Comparison of ENCODE assay signal across 8 cellular contexts in genomic region chr16:5084099-5084731, GRCh38. TPM values are rescaled to one million over a fixed set of nuclear protein-coding genes. Genes with fewer than 3 reads are reported as not detected.
DNase-seq lines count a peak whose midpoint lies in the region; ATAC-seq, FAIRE-seq and TF ChIP-seq lines count a peak whose summit lies in the region.
"Not testable (repeated sequence)": the region's sequence is repeated elsewhere in the genome, so short reads cannot be mapped to it uniquely, and the experiment has no call there.
"Had no signal": no experiment of that assay in that cellular context is flagged by ENCODE, and none has a peak within 500 bp of the region (broad histone marks: within the 10 kb centered on the region; RNA-seq: fewer than 3 reads in every experiment).

No MANE protein-coding gene starts in this region.

- H3K4me3 ChIP-seq in CD4-positive, alpha-beta memory T cell (ENCODE audit: low read length in 2 of 2); HepG2 (replicated peaks in 1 of 3; ENCODE audit: insufficient read depth in 1 of 3, low read depth in 2 of 3, low read length in 3 of 3): not testable (repeated sequence)

- not testable (repeated sequence) for H2AK5ac ChIP-seq in H9 (ENCODE audit: insufficient read length, low read length)

- H2BK5ac ChIP-seq in H9 (ENCODE audit: insufficient read length, low read length): not testable (repeated sequence)

- not testable (repeated sequence) for ATAC-seq in activated naive CD8-positive, alpha-beta T cell treated with anti-CD3 and anti-CD28 coated beads, Interleukin-2, amount 50 U/mL, for 24 hours; HepG2

- not testable (repeated sequence) for H3K27me3 Mint-ChIP-seq in CD4-positive, alpha-beta memory T cell; H9 (ENCODE audit: low read depth); activated CD4-positive, alpha-beta T cell treated with anti-CD3 and anti-CD28 coated beads, Interleukin-2, amount 10 ng/mL, durations not matched to agents 24 days and 14 days; activated naive CD8-positive, alpha-beta T cell treated with anti-CD3 and anti-CD28 coated beads, Interleukin-2, amount 50 U/mL, for 24 hours

- H3K9me3 ChIP-seq in CD4-positive, alpha-beta memory T cell (ENCODE audit: control insufficient read depth in 1 of 2, low read length in 2 of 2); H9 (ENCODE audit: control insufficient read depth, low read depth, low read length); HepG2 (ENCODE audit: low read length): not testable (repeated sequence)

- H3K4me2 ChIP-seq in H9 (ENCODE audit: insufficient read depth, insufficient read length, low read length); HepG2 (ENCODE audit: low read depth, low read length): not testable (repeated sequence)

- H3K36me3 Mint-ChIP-seq in CD4-positive, alpha-beta memory T cell: peaks cover 15 to 50% of the 10 kb centered on the region in 2 donors
- H3K36me3 Mint-ChIP-seq in H9 (ENCODE audit: insufficient read depth in 1 of 3, low read depth in 3 of 3): peaks cover 30 to 71% (median 68%) of the 10 kb centered on the region in 3 experiments; a peak in 6 of 7 replicates
- peaks cover 32% of the 10 kb centered on the region for H3K36me3 Mint-ChIP-seq in activated CD4-positive, alpha-beta T cell treated with anti-CD3 and anti-CD28 coated beads, Interleukin-2, amount 10 ng/mL, durations not matched to agents 24 days and 14 days (ENCODE audit: low read depth)
- H3K36me3 Mint-ChIP-seq in activated naive CD8-positive, alpha-beta T cell treated with anti-CD3 and anti-CD28 coated beads, Interleukin-2, amount 50 U/mL, for 24 hours (ENCODE audit: low read depth): peaks cover 28% of the 10 kb centered on the region

- not testable (repeated sequence) for H4K91ac ChIP-seq in H9 (ENCODE audit: insufficient read length, low read depth, low read length)

- not testable (repeated sequence) for H2AFZ ChIP-seq in H9 (ENCODE audit: low read length); HepG2 (ENCODE audit: low read length)

- not testable (repeated sequence) for H3K27ac ChIP-seq in CD4-positive, alpha-beta memory T cell (ENCODE audit: low read depth, low read length); H9 (ENCODE audit: insufficient read length, low read depth, low read length); HepG2 (ENCODE audit: extremely low read length, insufficient read depth, low read length)

- not testable (repeated sequence) for TF ChIP-seq RAD21 in HepG2 (CRISPR knock-in tag; IDR thresholded peaks at IDR 0.05)

- H3K14ac ChIP-seq in H9 (ENCODE audit: insufficient read depth, low read length): not testable (repeated sequence)

- not testable (repeated sequence) for H4K20me1 ChIP-seq in H9 (ENCODE audit: control insufficient read depth, insufficient read depth, insufficient read length); HepG2 (ENCODE audit: insufficient read depth, low read length)

- not testable (repeated sequence) for TF ChIP-seq EP300 in HepG2 (IDR thresholded peaks at IDR 0.05; ENCODE audit: low read depth in 2 of 2, low read length in 2 of 2); HepG2 (CRISPR knock-in tag; IDR thresholded peaks at IDR 0.05; ENCODE audit: borderline replicate concordance)

- H3K9ac ChIP-seq in H9 (ENCODE audit: extremely low read depth, insufficient read length, low read length); HepG2 (ENCODE audit: insufficient read depth, low read depth, low read length): not testable (repeated sequence)

- not testable (repeated sequence) for H3K36me3 ChIP-seq in CD4-positive, alpha-beta memory T cell (ENCODE audit: insufficient read depth, low read length)
- H3K36me3 ChIP-seq in HepG2 (replicated peaks in 1 of 2; ENCODE audit: control insufficient read depth in 1 of 2, insufficient read depth in 2 of 2, low read length in 2 of 2): peaks cover 20 to 44% of the 10 kb centered on the region in 2 experiments; a peak in 4 of 5 replicates

- H3K23ac ChIP-seq in H9 (ENCODE audit: insufficient read length, low read depth, low read length): not testable (repeated sequence)

- not testable (repeated sequence) for H3K4me3 Mint-ChIP-seq in CD4-positive, alpha-beta memory T cell; H9; activated CD4-positive, alpha-beta T cell treated with anti-CD3 and anti-CD28 coated beads, Interleukin-2, amount 10 ng/mL, durations not matched to agents 24 days and 14 days; activated naive CD8-positive, alpha-beta T cell treated with anti-CD3 and anti-CD28 coated beads, Interleukin-2, amount 50 U/mL, for 24 hours

- no CpG with 5 or more reads among the region's 11 CpGs for WGBS in H9 (ENCODE audit: extremely low coverage, insufficient read length, low lambda C conversion rate)
- WGBS in HepG2 (ENCODE audit: low lambda C conversion rate): 82% methylated on average over 11 of the region's 11 CpGs

- not testable (repeated sequence) for H3K56ac ChIP-seq in H9 (ENCODE audit: insufficient read length, low read depth, low read length)

- H3K79me1 ChIP-seq in H9 (ENCODE audit: insufficient read depth, low read depth, low read length, poor library complexity, severe bottlenecking): not testable (repeated sequence)

- TF ChIP-seq POLR2A in HepG2 (IDR thresholded peaks at IDR 0.05; ENCODE audit: insufficient read depth in 1 of 2, low read depth in 2 of 2, low read length in 2 of 2): not testable (repeated sequence)

- not testable (repeated sequence) for H2BK20ac ChIP-seq in H9 (ENCODE audit: low read depth, low read length, poor library complexity, severe bottlenecking)

- not testable (repeated sequence) for H4K8ac ChIP-seq in H9 (replicated peaks; ENCODE audit: insufficient read length, low read depth, low read length)

- not testable (repeated sequence) for BruUV-seq in HepG2 (replicated peaks; lab: Mats Ljungman, UMichigan)

- not testable (repeated sequence) for H2BK12ac ChIP-seq in H9 (ENCODE audit: insufficient read length, low read depth, low read length)

- H3K18ac ChIP-seq in H9 (ENCODE audit: insufficient read length, low read depth, low read length): not testable (repeated sequence)

- H2BK120ac ChIP-seq in H9 (ENCODE audit: low read depth, low read length, poor library complexity, severe bottlenecking): not testable (repeated sequence)

- POLR2A ChIA-PET in CD4-positive, alpha-beta memory T cell (lab: Charles Lee; ENCODE audit: partially characterized antibody): not testable (repeated sequence)
- POLR2A ChIA-PET in HepG2 (lab: Yijun Ruan, JAX): interaction anchor here (0.7 to 1.2 kb wide), 4 partner anchors 12 to 126 kb away, joined by 3 to 7 read pairs (median 3); partner anchors contain the start of genes ALG1, EEF2KMT and SEC14L5

- not testable (repeated sequence) for H3K9me3 Mint-ChIP-seq in CD4-positive, alpha-beta memory T cell; H9; activated CD4-positive, alpha-beta T cell treated with anti-CD3 and anti-CD28 coated beads, Interleukin-2, amount 10 ng/mL, durations not matched to agents 24 days and 14 days; activated naive CD8-positive, alpha-beta T cell treated with anti-CD3 and anti-CD28 coated beads, Interleukin-2, amount 50 U/mL, for 24 hours

- H3K4ac ChIP-seq in H9 (ENCODE audit: low read depth, low read length): not testable (repeated sequence)

- not testable (repeated sequence) for H4K5ac ChIP-seq in H9 (ENCODE audit: insufficient read length, low read depth, low read length)

- not testable (repeated sequence) for H3K79me2 ChIP-seq in H9 (ENCODE audit: insufficient read depth, low read length); HepG2 (ENCODE audit: insufficient read depth, low read length)

- H3K4me1 ChIP-seq in CD4-positive, alpha-beta memory T cell (ENCODE audit: insufficient read depth, low read length); H9 (ENCODE audit: insufficient read depth, low read length); HepG2 (ENCODE audit: insufficient read depth, low read length): not testable (repeated sequence)

- H3K27ac Mint-ChIP-seq in CD4-positive, alpha-beta memory T cell: peak overlapping the region in 4 of 7 donors; percentile 7 to 59 (median 32)
- H3K27ac Mint-ChIP-seq in H9: peak overlapping the region; percentile 44 to 87 (median 73); a peak in 6 of 7 replicates
- H3K27ac Mint-ChIP-seq in activated CD4-positive, alpha-beta T cell treated with anti-CD3 and anti-CD28 coated beads, Interleukin-2, amount 10 ng/mL, durations not matched to agents 24 days and 14 days: peak overlapping the region; percentile 11
- peak overlapping the region; percentile 62 for H3K27ac Mint-ChIP-seq in activated naive CD8-positive, alpha-beta T cell treated with anti-CD3 and anti-CD28 coated beads, Interleukin-2, amount 50 U/mL, for 24 hours

- DNase-seq in CD4-positive, alpha-beta memory T cell; H9; activated CD4-positive, alpha-beta T cell treated with anti-CD3 and anti-CD28 coated beads, Interleukin-2, amount 10 ng/mL, durations not matched to agents 24 days and 14 days; activated naive CD8-positive, alpha-beta T cell treated with anti-CD3 and anti-CD28 coated beads, Interleukin-2, amount 50 U/mL, for 24 hours; HepG2 (ENCODE audit: low spot score): not testable (repeated sequence)

- not testable (repeated sequence) for H3K23me2 ChIP-seq in H9 (ENCODE audit: insufficient read length, low read depth, low read length, poor library complexity, severe bottlenecking)

- in situ Hi-C loops in HepG2 (cut with HindIII; ENCODE audit: extremely low pct_ligation_motif_present, low pct_unique_long_range_greater_than_20kb): not testable (repeated sequence)

- CTCF ChIA-PET in CD4-positive, alpha-beta memory T cell (lab: Charles Lee; ENCODE audit: partially characterized antibody): interaction anchor here (0.8 to 1.6 kb wide), 4 partner anchors 8 to 383 kb away, joined by 3 to 9 read pairs (median 3); no protein-coding TSS in a partner anchor
- CTCF ChIA-PET in HepG2 (lab: Yijun Ruan, JAX; ENCODE audit: low intra/inter-chr PET ratio, low total read pairs): interaction anchor here (1.2 kb wide), 1 partner anchor 28 kb away, joined by 5 read pairs; no protein-coding TSS in a partner anchor

- intact Hi-C loops in CD4-positive, alpha-beta memory T cell (cut with micrococcal nuclease); activated CD4-positive, alpha-beta T cell treated with anti-CD3 and anti-CD28 coated beads, Interleukin-2, amount 10 ng/mL, durations not matched to agents 24 days and 14 days (cut with micrococcal nuclease); HepG2 (cut with micrococcal nuclease; ENCODE audit: unreplicated experiment): not testable (repeated sequence)

- H3K4me1 Mint-ChIP-seq in CD4-positive, alpha-beta memory T cell; H9; activated CD4-positive, alpha-beta T cell treated with anti-CD3 and anti-CD28 coated beads, Interleukin-2, amount 10 ng/mL, durations not matched to agents 24 days and 14 days; activated naive CD8-positive, alpha-beta T cell treated with anti-CD3 and anti-CD28 coated beads, Interleukin-2, amount 50 U/mL, for 24 hours: not testable (repeated sequence)

- not testable (repeated sequence) for H2BK15ac ChIP-seq in H9 (ENCODE audit: low read depth, low read length)

- H3K27me3 ChIP-seq in CD4-positive, alpha-beta memory T cell (ENCODE audit: insufficient read depth, low read length); H9 (ENCODE audit: insufficient read depth, low read length); HepG2 (ENCODE audit: control insufficient read depth in 1 of 2, insufficient read depth in 2 of 2, low read length in 2 of 2): not testable (repeated sequence)

- not testable (repeated sequence) for TF ChIP-seq CTCF in H9 (conservative IDR thresholded peaks at IDR 0.05); HepG2 (CRISPR knock-in tag; IDR thresholded peaks at IDR 0.05)

- H3T11ph ChIP-seq in H9 (ENCODE audit: low read length): not testable (repeated sequence)

- FAIRE-seq in HepG2 (lab: Jason Lieb, UNC): not testable (repeated sequence)

RNA-seq across cellular contexts. Expression of gene ALG1, which starts 12.6 kb away (rescaled TPM):
- 10 to 100 TPM; 23.5 to 28.1 TPM for total RNA-seq in CD4-positive, alpha-beta memory T cell
- polyA plus RNA-seq in CD4-positive, alpha-beta memory T cell: 10 to 100 TPM; 27.3 to 34.0 TPM
- total RNA-seq in H9 (2021): 32.5 and 36.2 TPM in 2 replicates
- total RNA-seq in activated CD4-positive, alpha-beta T cell treated with anti-CD3 and anti-CD28 coated beads, Interleukin-2, amount 10 ng/mL, durations not matched to agents 24 days and 14 days: 36.1 and 37.1 TPM in 2 replicates
- total RNA-seq in HepG2 (2016; rRNA removed; fragmentation: Illumina TruSeq; extraction: Trizol): 39.6 and 75.6 TPM in 2 replicates
- total RNA-seq in HepG2 (2016; cell fraction: cytosol; rRNA removed; fragmentation: Illumina TruSeq; extraction: Trizol; ENCODE audit: low read depth): 7.6 and 8.9 TPM in 2 replicates
- 38.5 and 76.0 TPM in 2 replicates for total RNA-seq in HepG2 (2016; cell fraction: insoluble cytoplasmic fraction; rRNA removed; fragmentation: Illumina TruSeq; extraction: Trizol)
- 14.3 and 16.3 TPM in 2 replicates for total RNA-seq in HepG2 (2016; cell fraction: membrane; rRNA removed; fragmentation: Illumina TruSeq; extraction: Trizol)
- 78.0 and 84.8 TPM in 2 replicates for total RNA-seq in HepG2 (2016; cell fraction: nucleus; rRNA removed; fragmentation: Illumina TruSeq; extraction: Trizol)
- 43.3 and 51.5 TPM in 2 replicates for polyA plus RNA-seq in HepG2 (2011; rRNA removed)
- polyA plus RNA-seq in HepG2 (2011; cell fraction: cytosol; rRNA removed): 46.0 and 52.0 TPM in 2 replicates
- 37.8 and 40.2 TPM in 2 replicates for polyA plus RNA-seq in HepG2 (2011; cell fraction: nucleus; rRNA removed)
- 25.7 and 31.5 TPM in 2 replicates for polyA plus RNA-seq in HepG2 (2012)
- polyA plus RNA-seq in HepG2 (2016; cell fraction: cytosol; fragmentation: Illumina TruSeq; extraction: Trizol; ENCODE audit: low read depth): 6.3 and 6.5 TPM in 2 replicates
- 36.3 and 37.9 TPM in 2 replicates for polyA plus RNA-seq in HepG2 (2016; cell fraction: insoluble cytoplasmic fraction; fragmentation: Illumina TruSeq; extraction: Trizol; ENCODE audit: low read depth)
- 10.1 and 11.8 TPM in 2 replicates for polyA plus RNA-seq in HepG2 (2016; cell fraction: membrane; fragmentation: Illumina TruSeq; extraction: Trizol; ENCODE audit: low read depth)
- polyA plus RNA-seq in HepG2 (2016; cell fraction: nucleus; fragmentation: Illumina TruSeq; extraction: Trizol; ENCODE audit: insufficient read depth, low read depth): 104 and 109 TPM in 2 replicates
- 135 and 161 TPM in 2 replicates for polyA minus RNA-seq in HepG2 (2011; rRNA and poly(A)+ RNA removed; ENCODE audit: low replicate concordance)
- 28.6 and 36.3 TPM in 2 replicates for polyA minus RNA-seq in HepG2 (2011; cell fraction: cytosol; rRNA and poly(A)+ RNA removed)
- polyA minus RNA-seq in HepG2 (2011; cell fraction: nucleus; rRNA and poly(A)+ RNA removed): 50.0 and 65.8 TPM in 2 replicates

RNA-seq across cellular contexts. Expression of gene EEF2KMT, which starts 13.4 kb away (rescaled TPM):
- total RNA-seq in CD4-positive, alpha-beta memory T cell: 10 to 100 TPM; 10.9 to 13.2 TPM
- polyA plus RNA-seq in CD4-positive, alpha-beta memory T cell: 10 to 100 TPM in 1 of 2 donors, 1 to 10 TPM in 1; 6.1 to 19.7 TPM
- total RNA-seq in H9 (2021) (16.4 and 18.1 TPM in 2 replicates), HepG2 (2016; rRNA removed; fragmentation: Illumina TruSeq; extraction: Trizol) (26.9 and 33.3 TPM in 2 replicates)
- total RNA-seq in activated CD4-positive, alpha-beta T cell treated with anti-CD3 and anti-CD28 coated beads, Interleukin-2, amount 10 ng/mL, durations not matched to agents 24 days and 14 days: 31.6 and 31.7 TPM in 2 replicates
- total RNA-seq in HepG2 (2016; cell fraction: cytosol; rRNA removed; fragmentation: Illumina TruSeq; extraction: Trizol; ENCODE audit: low read depth): 23.3 and 24.2 TPM in 2 replicates
- 26.7 and 30.7 TPM in 2 replicates for total RNA-seq in HepG2 (2016; cell fraction: insoluble cytoplasmic fraction; rRNA removed; fragmentation: Illumina TruSeq; extraction: Trizol)
- total RNA-seq in HepG2 (2016; cell fraction: membrane; rRNA removed; fragmentation: Illumina TruSeq; extraction: Trizol): 31.8 and 38.4 TPM in 2 replicates
- 15.9 and 16.1 TPM in 2 replicates for total RNA-seq in HepG2 (2016; cell fraction: nucleus; rRNA removed; fragmentation: Illumina TruSeq; extraction: Trizol)
- 10.7 and 16.4 TPM in 2 replicates for polyA plus RNA-seq in HepG2 (2011; rRNA removed)
- polyA plus RNA-seq in HepG2 (2011; cell fraction: cytosol; rRNA removed): 8.7 and 11.7 TPM in 2 replicates
- polyA plus RNA-seq in HepG2 (2011; cell fraction: nucleus; rRNA removed): 16.8 and 18.0 TPM in 2 replicates
- 14.7 and 16.8 TPM in 2 replicates for polyA plus RNA-seq in HepG2 (2012)
- 29.8 and 33.9 TPM in 2 replicates for polyA plus RNA-seq in HepG2 (2016; cell fraction: cytosol; fragmentation: Illumina TruSeq; extraction: Trizol; ENCODE audit: low read depth)
- polyA plus RNA-seq in HepG2 (2016; cell fraction: insoluble cytoplasmic fraction; fragmentation: Illumina TruSeq; extraction: Trizol; ENCODE audit: low read depth): 34.1 and 37.4 TPM in 2 replicates
- polyA plus RNA-seq in HepG2 (2016; cell fraction: membrane; fragmentation: Illumina TruSeq; extraction: Trizol; ENCODE audit: low read depth): 33.8 and 34.3 TPM in 2 replicates
- 21.5 and 26.9 TPM in 2 replicates for polyA plus RNA-seq in HepG2 (2016; cell fraction: nucleus; fragmentation: Illumina TruSeq; extraction: Trizol; ENCODE audit: insufficient read depth, low read depth)
- 20.0 and 23.0 TPM in 2 replicates for polyA minus RNA-seq in HepG2 (2011; rRNA and poly(A)+ RNA removed; ENCODE audit: low replicate concordance)
- polyA minus RNA-seq in HepG2 (2011; cell fraction: cytosol; rRNA and poly(A)+ RNA removed): 6.0 and 6.5 TPM in 2 replicates
- 10.3 and 11.7 TPM in 2 replicates for polyA minus RNA-seq in HepG2 (2011; cell fraction: nucleus; rRNA and poly(A)+ RNA removed)

RNA-seq across cellular contexts. Expression of gene C16orf89, which starts 18.5 kb away (rescaled TPM):
- not detected for total RNA-seq in CD4-positive, alpha-beta memory T cell
- not detected for polyA plus RNA-seq in CD4-positive, alpha-beta memory T cell
- total RNA-seq in H9 (2021) (2.0 and 2.5 TPM in 2 replicates), HepG2 (2016; rRNA removed; fragmentation: Illumina TruSeq; extraction: Trizol) (0.97 and 1.9 TPM in 2 replicates)
- not detected in 2 replicates for total RNA-seq in activated CD4-positive, alpha-beta T cell treated with anti-CD3 and anti-CD28 coated beads, Interleukin-2, amount 10 ng/mL, durations not matched to agents 24 days and 14 days
- 0.61 and 0.79 TPM in 2 replicates for total RNA-seq in HepG2 (2016; cell fraction: cytosol; rRNA removed; fragmentation: Illumina TruSeq; extraction: Trizol; ENCODE audit: low read depth)
- 0.45 and 1.1 TPM in 2 replicates for total RNA-seq in HepG2 (2016; cell fraction: insoluble cytoplasmic fraction; rRNA removed; fragmentation: Illumina TruSeq; extraction: Trizol)
- 0.76 and 1.0 TPM in 2 replicates for total RNA-seq in HepG2 (2016; cell fraction: membrane; rRNA removed; fragmentation: Illumina TruSeq; extraction: Trizol)
- 0.72 and 0.78 TPM in 2 replicates for total RNA-seq in HepG2 (2016; cell fraction: nucleus; rRNA removed; fragmentation: Illumina TruSeq; extraction: Trizol)
- polyA plus RNA-seq in HepG2 (2011; rRNA removed): 2.8 and 3.4 TPM in 2 replicates
- polyA plus RNA-seq in HepG2 (2011; cell fraction: cytosol; rRNA removed): 2.8 TPM in 2 replicates
- polyA plus RNA-seq in HepG2 (2011; cell fraction: nucleus; rRNA removed): 1.3 and 1.4 TPM in 2 replicates
- 1.7 and 2.7 TPM in 2 replicates for polyA plus RNA-seq in HepG2 (2012)
- polyA plus RNA-seq in HepG2 (2016; cell fraction: cytosol; fragmentation: Illumina TruSeq; extraction: Trizol; ENCODE audit: low read depth): 0.58 and 0.68 TPM in 2 replicates
- 0.85 and 1.2 TPM in 2 replicates for polyA plus RNA-seq in HepG2 (2016; cell fraction: insoluble cytoplasmic fraction; fragmentation: Illumina TruSeq; extraction: Trizol; ENCODE audit: low read depth)
- 0.71 and 0.81 TPM in 2 replicates for polyA plus RNA-seq in HepG2 (2016; cell fraction: membrane; fragmentation: Illumina TruSeq; extraction: Trizol; ENCODE audit: low read depth)
- 1.4 and 2.1 TPM in 2 replicates for polyA plus RNA-seq in HepG2 (2016; cell fraction: nucleus; fragmentation: Illumina TruSeq; extraction: Trizol; ENCODE audit: insufficient read depth, low read depth)
- polyA minus RNA-seq in HepG2 (2011; rRNA and poly(A)+ RNA removed; ENCODE audit: low replicate concordance): 1.0 TPM in 1 of 2 replicates, not detected in the other
- polyA minus RNA-seq in HepG2 (2011; cell fraction: cytosol; rRNA and poly(A)+ RNA removed): 0.89 and 1.1 TPM in 2 replicates
- polyA minus RNA-seq in HepG2 (2011; cell fraction: nucleus; rRNA and poly(A)+ RNA removed): 0.50 and 0.90 TPM in 2 replicates
- total RNA-seq: A172; CD4-positive, alpha-beta T cell; HT-29 had no signal

RNA-seq across cellular contexts. Expression of gene NAGPA, which starts 50.5 kb away (rescaled TPM):
- total RNA-seq in CD4-positive, alpha-beta memory T cell: 10 to 100 TPM; 30.7 to 33.2 TPM
- 10 to 100 TPM; 32.2 to 36.8 TPM for polyA plus RNA-seq in CD4-positive, alpha-beta memory T cell
- total RNA-seq in H9 (2021) (12.1 and 12.7 TPM in 2 replicates), HepG2 (2016; rRNA removed; fragmentation: Illumina TruSeq; extraction: Trizol) (29.8 and 60.3 TPM in 2 replicates)
- 10.6 and 11.4 TPM in 2 replicates for total RNA-seq in activated CD4-positive, alpha-beta T cell treated with anti-CD3 and anti-CD28 coated beads, Interleukin-2, amount 10 ng/mL, durations not matched to agents 24 days and 14 days
- total RNA-seq in HepG2 (2016; cell fraction: cytosol; rRNA removed; fragmentation: Illumina TruSeq; extraction: Trizol; ENCODE audit: low read depth): 10.2 and 12.2 TPM in 2 replicates
- 25.3 and 59.7 TPM in 2 replicates for total RNA-seq in HepG2 (2016; cell fraction: insoluble cytoplasmic fraction; rRNA removed; fragmentation: Illumina TruSeq; extraction: Trizol)
- 19.0 and 22.6 TPM in 2 replicates for total RNA-seq in HepG2 (2016; cell fraction: membrane; rRNA removed; fragmentation: Illumina TruSeq; extraction: Trizol)
- 58.3 and 69.4 TPM in 2 replicates for total RNA-seq in HepG2 (2016; cell fraction: nucleus; rRNA removed; fragmentation: Illumina TruSeq; extraction: Trizol)
- polyA plus RNA-seq in HepG2 (2011; rRNA removed): 27.1 and 31.6 TPM in 2 replicates
- polyA plus RNA-seq in HepG2 (2011; cell fraction: cytosol; rRNA removed): 28.0 and 43.3 TPM in 2 replicates
- 119 and 135 TPM in 2 replicates for polyA plus RNA-seq in HepG2 (2011; cell fraction: nucleus; rRNA removed)
- polyA plus RNA-seq in HepG2 (2012): 20.6 and 22.0 TPM in 2 replicates
- polyA plus RNA-seq in HepG2 (2016; cell fraction: cytosol; fragmentation: Illumina TruSeq; extraction: Trizol; ENCODE audit: low read depth): 7.6 and 9.3 TPM in 2 replicates
- 24.9 and 27.9 TPM in 2 replicates for polyA plus RNA-seq in HepG2 (2016; cell fraction: insoluble cytoplasmic fraction; fragmentation: Illumina TruSeq; extraction: Trizol; ENCODE audit: low read depth)
- 15.1 and 16.1 TPM in 2 replicates for polyA plus RNA-seq in HepG2 (2016; cell fraction: membrane; fragmentation: Illumina TruSeq; extraction: Trizol; ENCODE audit: low read depth)
- polyA plus RNA-seq in HepG2 (2016; cell fraction: nucleus; fragmentation: Illumina TruSeq; extraction: Trizol; ENCODE audit: insufficient read depth, low read depth): 111 and 120 TPM in 2 replicates
- 13.4 and 91.3 TPM in 2 replicates for polyA minus RNA-seq in HepG2 (2011; rRNA and poly(A)+ RNA removed; ENCODE audit: low replicate concordance)
- polyA minus RNA-seq in HepG2 (2011; cell fraction: cytosol; rRNA and poly(A)+ RNA removed): 24.6 and 30.4 TPM in 2 replicates
- 41.9 and 43.5 TPM in 2 replicates for polyA minus RNA-seq in HepG2 (2011; cell fraction: nucleus; rRNA and poly(A)+ RNA removed)

Comparison
In these comparisons a context has a peak if more than half of its experiments do, and no peak if none do; other contexts are left out.
1. H3K27ac Mint-ChIP-seq: peak in every context shown above with its lines; median percentile 73 in H9; 62 in activated naive CD8-positive, alpha-beta T cell treated with anti-CD3 and anti-CD28 coated beads, Interleukin-2, amount 50 U/mL, for 24 hours; 32 in CD4-positive, alpha-beta memory T cell; 11 in activated CD4-positive, alpha-beta T cell treated with anti-CD3 and anti-CD28 coated beads, Interleukin-2, amount 10 ng/mL, durations not matched to agents 24 days and 14 days.